31 cellular contexts compared by ENCODE assay signal in the genomic region with DNA sequence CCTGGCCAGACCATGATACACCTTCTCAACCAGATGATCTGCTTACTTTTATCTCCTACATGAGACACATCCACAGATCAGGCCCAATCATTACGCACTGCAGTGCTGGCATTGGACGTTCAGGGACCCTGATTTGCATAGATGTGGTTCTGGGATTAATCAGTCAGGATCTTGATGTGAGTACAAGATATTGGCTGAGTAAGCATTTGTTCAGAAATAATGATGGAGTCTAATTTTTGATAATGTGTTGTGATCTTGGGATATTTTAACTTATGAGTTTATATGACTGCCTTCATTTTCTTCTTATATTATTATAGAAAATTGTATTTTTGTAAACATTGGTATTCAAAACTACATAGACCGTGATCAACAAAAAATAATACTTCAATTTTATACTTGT. TPM values are rescaled to one million over a fixed set of nuclear protein-coding genes. Genes with fewer than 3 reads are reported as not detected.
"Had no signal": no experiment of that assay in that cellular context is flagged by ENCODE, and none has a peak within 500 bp of the region (broad histone marks: within the 10 kb centered on the region; RNA-seq: fewer than 3 reads in every experiment).

No MANE protein-coding gene starts in this region.

- DNase-seq: activated CD4-positive, alpha-beta T cell treated with anti-CD3 and anti-CD28 coated beads for 4 hours; activated CD4-positive, alpha-beta T cell treated with anti-CD3 and anti-CD28 coated beads, Interleukin-2, amount 50 U/mL, for 1 hour; activated CD4-positive, alpha-beta T cell treated with anti-CD3 and anti-CD28 coated beads, Interleukin-2, amount 50 U/mL, for 48 hours; activated CD4-positive, CD25-positive, alpha-beta regulatory T cell; activated CD4-positive, CD25-positive, alpha-beta regulatory T cell treated with anti-CD3 and anti-CD28 coated beads, Interleukin-2, amount 50 U/mL, for 72 hours; activated CD8-positive, alpha-beta memory T cell treated with anti-CD3 and anti-CD28 coated beads for 24 hours; activated CD8-positive, alpha-beta T cell treated with anti-CD3 and anti-CD28 coated beads for 36 hours; activated effector memory CD4-positive, alpha-beta T cell treated with Interleukin-2 at 50 U/mL for 16 hours; activated gamma-delta T cell treated with Interleukin-2 at 50 U/mL for 16 hours; activated naive CD4-positive, alpha-beta T cell treated with anti-CD3 and anti-CD28 coated beads, Interleukin-2, amount 50 U/mL, for 16 hours; activated naive CD4-positive, alpha-beta T cell treated with Interleukin-2 at 50 U/mL for 16 hours; activated T-cell treated with anti-CD3 and anti-CD28 coated beads, Interleukin-2, amount 50 U/mL, for 4 hours; amniotic stem cell; anterior cingulate cortex; caudate nucleus; cortex of kidney; dermis blood vessel endothelial cell; effector CD4-positive, alpha-beta T cell; effector memory CD8-positive, alpha-beta T cell; foreskin keratinocyte; gastrocnemius medialis; glutamatergic neuron; heart left ventricle; T-helper 2 cell had no signal

- H3K27ac ChIP-seq: esophagus muscularis mucosa, foreskin keratinocyte, gastrocnemius medialis, heart left ventricle had no signal

- H3K9me3 ChIP-seq: esophagus muscularis mucosa, gastrocnemius medialis had no signal

- H3K4me3 ChIP-seq: esophagus muscularis mucosa, gastrocnemius medialis, heart left ventricle had no signal

- FAIRE-seq: astrocyte, colon had no signal

- H3K27me3 ChIP-seq: esophagus muscularis mucosa, foreskin keratinocyte, gastrocnemius medialis, heart left ventricle had no signal

- ATAC-seq: activated CD8-positive, alpha-beta T cell treated with anti-CD3 and anti-CD28 coated beads for 36 hours; activated T-cell treated with anti-CD3 and anti-CD28 coated beads, Interleukin-2, amount 50 U/mL, for 4 hours; activated T-helper 17 cell treated with anti-CD3 and anti-CD28 coated beads, Interleukin-2, amount 50 U/mL, for 72 hours; effector memory CD8-positive, alpha-beta T cell; foreskin keratinocyte; gastrocnemius medialis; heart left ventricle had no signal

- H3K4me1 ChIP-seq: esophagus muscularis mucosa, foreskin keratinocyte, gastrocnemius medialis, heart left ventricle had no signal

RNA-seq across cellular contexts. Expression of gene SLC10A6, which starts 39.4 kb away (rescaled TPM):
- total RNA-seq: activated CD8-positive, alpha-beta T cell treated with anti-CD3 and anti-CD28 coated beads for 36 hours; activated T-cell treated with anti-CD3 and anti-CD28 coated beads, Interleukin-2, amount 50 U/mL, for 4 hours; activated T-helper 17 cell treated with anti-CD3 and anti-CD28 coated beads, Interleukin-2, amount 50 U/mL, for 72 hours; astrocyte; chondrocyte; epithelial cell of proximal tubule; T-helper 1 cell treated with Interleukin-12 subunit alpha and Interleukin-12 subunit beta and Interleukin-4 antibody, amounts not matched to agents 30 ng/mL and 1 ng/mL, for 36 hours had no signal
